Comparison of ENCODE assay signal across 17 cellular contexts in genomic region chr19:16202320-16203255, GRCh38. TPM values are rescaled to one million over a fixed set of nuclear protein-coding genes. Genes with fewer than 3 reads are reported as not detected.
DNase-seq lines count a peak whose midpoint lies in the region; ATAC-seq and TF ChIP-seq lines count a peak whose summit lies in the region.
"Had no signal": no experiment of that assay in that cellular context is flagged by ENCODE, and none has a peak within 500 bp of the region (broad histone marks: within the 10 kb centered on the region; RNA-seq: fewer than 3 reads in every experiment).

No MANE protein-coding gene starts in this region.

- H3K4me1 Mint-ChIP-seq in activated naive CD4-positive, alpha-beta T cell treated with anti-CD3 and anti-CD28 coated beads, Interleukin-2, amount 10 ng/mL, durations not matched to agents 7 days and 5 days: peaks cover 46% of the 10 kb centered on the region
- H3K4me1 Mint-ChIP-seq in activated CD4-positive, alpha-beta memory T cell treated with anti-CD3 and anti-CD28 coated beads, Interleukin-2, amount 10 ng/mL, durations not matched to agents 7 days and 5 days: peaks cover 57% of the 10 kb centered on the region

- H3K27me3 Mint-ChIP-seq in activated naive CD4-positive, alpha-beta T cell treated with anti-CD3 and anti-CD28 coated beads, Interleukin-2, amount 10 ng/mL, durations not matched to agents 7 days and 5 days: no peaks in the 10 kb centered on the region
- H3K27me3 Mint-ChIP-seq in activated CD4-positive, alpha-beta memory T cell treated with anti-CD3 and anti-CD28 coated beads, Interleukin-2, amount 10 ng/mL, durations not matched to agents 7 days and 5 days: no peaks in the 10 kb centered on the region
- H3K27me3 Mint-ChIP-seq: progenitor cell of endocrine pancreas had no signal

- H3K4me3 ChIP-seq in coronary artery: no peak overlapping the region
- no peak overlapping the region for H3K4me3 ChIP-seq in right cardiac atrium (ENCODE audit: low read length)
- H3K4me3 ChIP-seq: gastrocnemius medialis had no signal

- peak overlapping the region; percentile 71 for H3K27ac Mint-ChIP-seq in activated naive CD4-positive, alpha-beta T cell treated with anti-CD3 and anti-CD28 coated beads, Interleukin-2, amount 10 ng/mL, durations not matched to agents 7 days and 5 days
- H3K27ac Mint-ChIP-seq in activated CD4-positive, alpha-beta memory T cell treated with anti-CD3 and anti-CD28 coated beads, Interleukin-2, amount 10 ng/mL, durations not matched to agents 7 days and 5 days: peak overlapping the region; percentile 10
- H3K27ac Mint-ChIP-seq: progenitor cell of endocrine pancreas had no signal

- no peaks in the 10 kb centered on the region for H3K9me3 Mint-ChIP-seq in activated naive CD4-positive, alpha-beta T cell treated with anti-CD3 and anti-CD28 coated beads, Interleukin-2, amount 10 ng/mL, durations not matched to agents 7 days and 5 days
- no peaks in the 10 kb centered on the region for H3K9me3 Mint-ChIP-seq in activated CD4-positive, alpha-beta memory T cell treated with anti-CD3 and anti-CD28 coated beads, Interleukin-2, amount 10 ng/mL, durations not matched to agents 7 days and 5 days

- peaks cover 11% of the 10 kb centered on the region for H3K4me1 ChIP-seq in right cardiac atrium (ENCODE audit: control insufficient read depth, insufficient read depth, low read length)

- no peak for TF ChIP-seq CTCF in coronary artery (IDR thresholded peaks at IDR 0.05)

- CTCF ChIA-PET in activated naive CD4-positive, alpha-beta T cell treated with anti-CD3 and anti-CD28 coated beads, Interleukin-2, amount 10 ng/mL, durations not matched to agents 7 days and 5 days (lab: Charles Lee): no interaction called here
- CTCF ChIA-PET in activated CD4-positive, alpha-beta memory T cell treated with anti-CD3 and anti-CD28 coated beads, Interleukin-2, amount 10 ng/mL, durations not matched to agents 7 days and 5 days (lab: Charles Lee): interaction anchor here (1.0 kb wide), 1 partner anchor 215 kb away, joined by 5 read pairs; no protein-coding TSS in a partner anchor

- H3K4me3 Mint-ChIP-seq in activated naive CD4-positive, alpha-beta T cell treated with anti-CD3 and anti-CD28 coated beads, Interleukin-2, amount 10 ng/mL, durations not matched to agents 7 days and 5 days: no peak overlapping the region
- H3K4me3 Mint-ChIP-seq in activated CD4-positive, alpha-beta memory T cell treated with anti-CD3 and anti-CD28 coated beads, Interleukin-2, amount 10 ng/mL, durations not matched to agents 7 days and 5 days: no peak overlapping the region

- ATAC-seq in right cardiac atrium: no peak
- ATAC-seq: gastrocnemius medialis had no signal

- POLR2A ChIA-PET in activated CD4-positive, alpha-beta memory T cell treated with anti-CD3 and anti-CD28 coated beads, Interleukin-2, amount 10 ng/mL, durations not matched to agents 7 days and 5 days (lab: Charles Lee): interaction anchor here (1.1 to 1.3 kb wide), 3 partner anchors 15 to 42 kb away, joined by 3 read pairs; no protein-coding TSS in a partner anchor

- DNase-seq in activated naive CD4-positive, alpha-beta T cell treated with anti-CD3 and anti-CD28 coated beads, Interleukin-2, amount 10 ng/mL, durations not matched to agents 7 days and 5 days: no peak
- no peak for DNase-seq in activated naive CD4-positive, alpha-beta T cell (lab: John Stamatoyannopoulos, UW)
- no peak for DNase-seq in activated CD4-positive, alpha-beta memory T cell treated with anti-CD3 and anti-CD28 coated beads, Interleukin-2, amount 10 ng/mL, durations not matched to agents 7 days and 5 days
- peak; percentile 85 for DNase-seq in fibroblast of peridontal ligament (ENCODE audit: extremely low read depth)
- DNase-seq in stromal cell of bone marrow (ENCODE audit: low read depth): peak; percentile 18
- no peak for DNase-seq in coronary artery (ENCODE audit: low spot score)
- no peak for DNase-seq in NOMO-1 treated with DMSO at 0.1 percent for 48 hours (lab: John Stamatoyannopoulos, UW; ENCODE audit: unreplicated experiment)
- DNase-seq in right cardiac atrium: no peak
- DNase-seq: activated CD8-positive, alpha-beta memory T cell treated with anti-CD3 and anti-CD28 coated beads, Interleukin-2, amount 50 U/mL, for 48 hours; effector CD4-positive, alpha-beta T cell; gastrocnemius medialis; HCEC 1CT; NCI-H2081 treated with DMSO at 0.1 percent for 48 hours; NK-92 treated with Interleukin-12 subunit alpha and Interleukin-12 subunit beta, amount 100 ng/mL, for 24 hours; SIG-M5 had no signal

- WGBS in right cardiac atrium: 85% methylated on average over 22 of the region's 22 CpGs

- H3K27ac ChIP-seq in coronary artery (no peak overlapping the region), right cardiac atrium (ENCODE audit: low read length) (no peak overlapping the region)
- H3K27ac ChIP-seq: gastrocnemius medialis had no signal

- H3K27me3 ChIP-seq in right cardiac atrium (ENCODE audit: control insufficient read depth, insufficient read depth): no peaks in the 10 kb centered on the region
- H3K27me3 ChIP-seq: gastrocnemius medialis had no signal

- H3K9me3 ChIP-seq in right cardiac atrium (ENCODE audit: control insufficient read depth, low read length): no peaks in the 10 kb centered on the region
- H3K9me3 ChIP-seq: gastrocnemius medialis had no signal

- intact Hi-C loops in right cardiac atrium (cut with DNase I): no loop called here

- H3K36me3 Mint-ChIP-seq in activated naive CD4-positive, alpha-beta T cell treated with anti-CD3 and anti-CD28 coated beads, Interleukin-2, amount 10 ng/mL, durations not matched to agents 7 days and 5 days: peaks cover 50% of the 10 kb centered on the region
- peaks cover 55% of the 10 kb centered on the region for H3K36me3 Mint-ChIP-seq in activated CD4-positive, alpha-beta memory T cell treated with anti-CD3 and anti-CD28 coated beads, Interleukin-2, amount 10 ng/mL, durations not matched to agents 7 days and 5 days (ENCODE audit: low read depth)

RNA-seq across cellular contexts. Expression of gene AP1M1, which starts 4.9 kb away (rescaled TPM):
- total RNA-seq in activated CD4-positive, alpha-beta memory T cell treated with anti-CD3 and anti-CD28 coated beads, Interleukin-2, amount 10 ng/mL, durations not matched to agents 7 days and 5 days: 100 to 1,000 TPM; 131 to 151 TPM
- 10 to 100 TPM; 38.7 to 65.5 (median 50.4) TPM for total RNA-seq in right cardiac atrium
- polyA plus RNA-seq in right cardiac atrium: 37.1 TPM

RNA-seq across cellular contexts. Expression of gene FAM32A, which starts 17.4 kb away (rescaled TPM):
- 10 to 100 TPM; 66.0 to 70.8 TPM for total RNA-seq in activated CD4-positive, alpha-beta memory T cell treated with anti-CD3 and anti-CD28 coated beads, Interleukin-2, amount 10 ng/mL, durations not matched to agents 7 days and 5 days
- 10 to 100 TPM; 37.5 to 42.5 (median 40.1) TPM for total RNA-seq in right cardiac atrium
- polyA plus RNA-seq in right cardiac atrium: 49.3 TPM

RNA-seq across cellular contexts. Expression of gene CIB3, which starts 29.3 kb away (rescaled TPM):
- total RNA-seq in activated CD4-positive, alpha-beta memory T cell treated with anti-CD3 and anti-CD28 coated beads, Interleukin-2, amount 10 ng/mL, durations not matched to agents 7 days and 5 days: not detected
- total RNA-seq in right cardiac atrium: not detected
- not detected for polyA plus RNA-seq in right cardiac atrium
- total RNA-seq: gastrocnemius medialis, progenitor cell of endocrine pancreas, urinary bladder had no signal
- polyA plus RNA-seq: urinary bladder had no signal

RNA-seq across cellular contexts. Expression of gene HSH2D, which starts 59.1 kb away (rescaled TPM):
- total RNA-seq in activated CD4-positive, alpha-beta memory T cell treated with anti-CD3 and anti-CD28 coated beads, Interleukin-2, amount 10 ng/mL, durations not matched to agents 7 days and 5 days: 100 to 1,000 TPM; 101 to 110 TPM
- 1 to 10 TPM in 1 of 4 donors, under 1 TPM in 1, not detected in 2; 0.37 to 1.0 TPM for total RNA-seq in right cardiac atrium
- 0.18 TPM for polyA plus RNA-seq in right cardiac atrium
- total RNA-seq: gastrocnemius medialis had no signal

Comparison
In these comparisons a context has a peak if more than half of its experiments do, and no peak if none do; other contexts are left out.
1. DNase-seq: peak in fibroblast of peridontal ligament (single experiment) and stromal cell of bone marrow (single experiment); none in activated naive CD4-positive, alpha-beta T cell treated with anti-CD3 and anti-CD28 coated beads, Interleukin-2, amount 10 ng/mL, durations not matched to agents 7 days and 5 days (single experiment), activated naive CD4-positive, alpha-beta T cell (0 of 4), activated CD4-positive, alpha-beta memory T cell treated with anti-CD3 and anti-CD28 coated beads, Interleukin-2, amount 10 ng/mL, durations not matched to agents 7 days and 5 days (single experiment), coronary artery (single experiment), NOMO-1 treated with DMSO at 0.1 percent for 48 hours (single experiment) and right cardiac atrium (0 of 3).